In genomic region chr15:98953000-98953776, GRCh38 we compare ENCODE assay signal across 9 cellular contexts. TPM values are rescaled to one million over a fixed set of nuclear protein-coding genes. Genes with fewer than 3 reads are reported as not detected.
A peak's percentile ranks its signal among the peaks of the same experiment; 100 is the strongest.
DNase-seq lines count a peak whose midpoint lies in the region; ATAC-seq and TF ChIP-seq lines count a peak whose summit lies in the region.
"Had no signal": no experiment of that assay in that cellular context is flagged by ENCODE, and none has a peak within 500 bp of the region (broad histone marks: within the 10 kb centered on the region; RNA-seq: fewer than 3 reads in every experiment).

No MANE protein-coding gene starts in this region.

- H3K9ac ChIP-seq in mucosa of rectum (ENCODE audit: low read depth in 1 of 2, low read length in 2 of 2): no peak overlapping the region

- H3K27me3 ChIP-seq in CD4-positive, alpha-beta T cell (ENCODE audit: control insufficient read depth, insufficient read depth, low read length): no peaks in the 10 kb centered on the region
- no peaks in the 10 kb centered on the region for H3K27me3 ChIP-seq in mucosa of rectum (ENCODE audit: control insufficient read depth in 2 of 2, insufficient read depth in 2 of 2, low read length in 2 of 2)
- H3K27me3 ChIP-seq: suprapubic skin had no signal

- POLR2A ChIA-PET in CD4-positive, alpha-beta T cell (lab: Charles Lee): no interaction called here
- POLR2A ChIA-PET in activated CD4-positive, alpha-beta memory T cell treated with anti-CD3 and anti-CD28 coated beads for 36 hours (lab: Charles Lee): no interaction called here

- no peaks in the 10 kb centered on the region for H3K27me3 Mint-ChIP-seq in CD4-positive, alpha-beta T cell
- H3K27me3 Mint-ChIP-seq in activated CD4-positive, alpha-beta memory T cell treated with anti-CD3 and anti-CD28 coated beads for 36 hours: no peaks in the 10 kb centered on the region

- H3K4me1 Mint-ChIP-seq in CD4-positive, alpha-beta T cell (ENCODE audit: low read depth): peaks cover 20% of the 10 kb centered on the region
- peaks cover 18% of the 10 kb centered on the region for H3K4me1 Mint-ChIP-seq in activated CD4-positive, alpha-beta memory T cell treated with anti-CD3 and anti-CD28 coated beads for 36 hours (ENCODE audit: low read depth)

- peaks cover 2 to 3% of the 10 kb centered on the region in 2 donors for H3K4me1 ChIP-seq in mucosa of rectum (ENCODE audit: control insufficient read depth in 2 of 2, insufficient read depth in 2 of 2, low read length in 2 of 2)

- no peak overlapping the region for H3K4me3 Mint-ChIP-seq in CD4-positive, alpha-beta T cell
- H3K4me3 Mint-ChIP-seq in activated CD4-positive, alpha-beta memory T cell treated with anti-CD3 and anti-CD28 coated beads for 36 hours: no peak overlapping the region

- peaks cover 67% of the 10 kb centered on the region for H3K36me3 Mint-ChIP-seq in CD4-positive, alpha-beta T cell (ENCODE audit: low read depth)
- peaks cover 7% of the 10 kb centered on the region for H3K36me3 Mint-ChIP-seq in activated CD4-positive, alpha-beta memory T cell treated with anti-CD3 and anti-CD28 coated beads for 36 hours

- H3K9me3 ChIP-seq in CD4-positive, alpha-beta T cell (ENCODE audit: control insufficient read depth, low read length): no peaks in the 10 kb centered on the region
- H3K9me3 ChIP-seq in mucosa of rectum (ENCODE audit: control insufficient read depth in 2 of 2, low read length in 2 of 2): no peaks in the 10 kb centered on the region
- H3K9me3 ChIP-seq: suprapubic skin had no signal

- ATAC-seq in CD4-positive, alpha-beta T cell (ENCODE audit: poor library complexity): no peak
- ATAC-seq in GM21381 (IDR thresholded peaks at IDR 0.05; ENCODE audit: unreplicated experiment): peak; percentile 43
- no peak for ATAC-seq in GM19397 (IDR thresholded peaks at IDR 0.05; ENCODE audit: unreplicated experiment)

- no peaks in the 10 kb centered on the region for H3K9me3 Mint-ChIP-seq in CD4-positive, alpha-beta T cell
- no peaks in the 10 kb centered on the region for H3K9me3 Mint-ChIP-seq in activated CD4-positive, alpha-beta memory T cell treated with anti-CD3 and anti-CD28 coated beads for 36 hours

- CTCF ChIA-PET in CD4-positive, alpha-beta T cell (lab: Charles Lee): no interaction called here
- CTCF ChIA-PET in activated CD4-positive, alpha-beta memory T cell treated with anti-CD3 and anti-CD28 coated beads for 36 hours (lab: Charles Lee): interaction anchor here (0.7 kb wide), 1 partner anchor 123 kb away, joined by 5 read pairs; no protein-coding TSS in a partner anchor

- intact Hi-C loops in CD4-positive, alpha-beta T cell (cut with DNase I, micrococcal nuclease): no loop called here
- intact Hi-C loops in activated CD4-positive, alpha-beta memory T cell treated with anti-CD3 and anti-CD28 coated beads for 36 hours (cut with micrococcal nuclease): loop anchor here (1.0 to 2.0 kb wide), 2 partner anchors 16 to 106 kb away; no protein-coding TSS in a partner anchor

- no peak for DNase-seq in CD4-positive, alpha-beta T cell
- DNase-seq in activated CD4-positive, alpha-beta memory T cell treated with anti-CD3 and anti-CD28 coated beads for 36 hours: peak; percentile 67
- DNase-seq in HUDEP-2 (lab: John Stamatoyannopoulos, UW; ENCODE audit: unreplicated experiment in 76 of 76) (no peak), NCI-H446 (lab: John Stamatoyannopoulos, UW) (no peak), SKM-1 treated with dmso at 0.1 percent for 144 hours (lab: John Stamatoyannopoulos, UW; ENCODE audit: unreplicated experiment) (no peak)

- TF ChIP-seq CTCF in CD4-positive, alpha-beta T cell (IDR thresholded peaks at IDR 0.05): no peak

- H3K27ac ChIP-seq in CD4-positive, alpha-beta T cell (ENCODE audit: low read depth, low read length): no peak overlapping the region
- H3K27ac ChIP-seq in mucosa of rectum (ENCODE audit: low read depth in 2 of 2, low read length in 2 of 2): peak overlapping the region; percentile 32 to 57

- H3K27ac Mint-ChIP-seq in CD4-positive, alpha-beta T cell: peak overlapping the region; percentile 74
- H3K27ac Mint-ChIP-seq in activated CD4-positive, alpha-beta memory T cell treated with anti-CD3 and anti-CD28 coated beads for 36 hours: peak overlapping the region; percentile 58

- no peak overlapping the region for H3K4me3 ChIP-seq in mucosa of rectum (ENCODE audit: low read length in 2 of 2)
- H3K4me3 ChIP-seq: suprapubic skin had no signal

- H3K36me3 ChIP-seq in mucosa of rectum (ENCODE audit: control insufficient read depth in 2 of 2, insufficient read depth in 2 of 2, low read length in 2 of 2): peaks cover 29 to 43% of the 10 kb centered on the region in 2 donors

RNA-seq across cellular contexts. Expression of gene PGPEP1L, which starts 54.4 kb away (rescaled TPM):
- total RNA-seq in CD4-positive, alpha-beta T cell: not detected
- total RNA-seq in activated CD4-positive, alpha-beta memory T cell treated with anti-CD3 and anti-CD28 coated beads for 36 hours: not detected
- total RNA-seq: suprapubic skin had no signal
